In genomic region chr11:79600747-79601146, GRCh38 we compare ENCODE assay signal across 27 cellular contexts.
DNase-seq lines count a peak whose midpoint lies in the region; ATAC-seq lines count a peak whose summit lies in the region.
"Had no signal": no experiment of that assay in that cellular context is flagged by ENCODE, and none has a peak within 500 bp of the region (broad histone marks: within the 10 kb centered on the region; RNA-seq: fewer than 3 reads in every experiment).

No MANE protein-coding gene starts in this region.

- H3K27me3 Mint-ChIP-seq in activated CD4-positive, alpha-beta T cell treated with anti-CD3 and anti-CD28 coated beads for 36 hours: no peaks in the 10 kb centered on the region
- H3K27me3 Mint-ChIP-seq: CD4-positive, alpha-beta T cell had no signal

- intact Hi-C loops in activated CD4-positive, alpha-beta T cell treated with anti-CD3 and anti-CD28 coated beads for 36 hours (cut with DNase I, micrococcal nuclease): no loop called here

- H3K27ac Mint-ChIP-seq in activated CD4-positive, alpha-beta T cell treated with anti-CD3 and anti-CD28 coated beads for 36 hours: no peak overlapping the region
- H3K27ac Mint-ChIP-seq: CD4-positive, alpha-beta T cell; T-helper 1 cell treated with Interleukin-12 subunit alpha and Interleukin-12 subunit beta and Interleukin-4 antibody, amounts not matched to agents 30 μg/mL and 1 μg/mL, for 36 hours had no signal

- no peak overlapping the region for H3K4me3 Mint-ChIP-seq in activated CD4-positive, alpha-beta T cell treated with anti-CD3 and anti-CD28 coated beads for 36 hours
- H3K4me3 Mint-ChIP-seq: CD4-positive, alpha-beta T cell; T-helper 1 cell treated with Interleukin-12 subunit alpha and Interleukin-12 subunit beta and Interleukin-4 antibody, amounts not matched to agents 30 μg/mL and 1 μg/mL, for 36 hours had no signal

- POLR2A ChIA-PET in activated CD4-positive, alpha-beta T cell treated with anti-CD3 and anti-CD28 coated beads for 36 hours (lab: Charles Lee): no interaction called here

- no peak for ATAC-seq in activated CD4-positive, alpha-beta T cell treated with anti-CD3 and anti-CD28 coated beads for 36 hours
- ATAC-seq: A549, GM12878 had no signal

- H3K36me3 Mint-ChIP-seq in activated CD4-positive, alpha-beta T cell treated with anti-CD3 and anti-CD28 coated beads for 36 hours (ENCODE audit: low read depth): no peaks in the 10 kb centered on the region

- H3K4me1 Mint-ChIP-seq in activated CD4-positive, alpha-beta T cell treated with anti-CD3 and anti-CD28 coated beads for 36 hours: no peaks in the 10 kb centered on the region

- peaks cover 5% of the 10 kb centered on the region for H3K9me3 Mint-ChIP-seq in activated CD4-positive, alpha-beta T cell treated with anti-CD3 and anti-CD28 coated beads for 36 hours (ENCODE audit: low read depth)

- peak; percentile 18 for DNase-seq in NCI-H345 (lab: John Stamatoyannopoulos, UW)
- DNase-seq in NCI-H345 treated with DMSO at 0.1 percent for 48 hours (lab: John Stamatoyannopoulos, UW; ENCODE audit: unreplicated experiment): no peak
- DNase-seq in NCI-H1694 treated with DMSO at 0.1 percent for 48 hours (lab: John Stamatoyannopoulos, UW): peak; percentile 63
- peak; percentile 80 to 97 for DNase-seq in NCI-H524 (lab: John Stamatoyannopoulos, UW)
- DNase-seq in retina: peak; percentile 52
- no peak for DNase-seq in NCI-H748 (lab: John Stamatoyannopoulos, UW; ENCODE audit: unreplicated experiment)
- no peak for DNase-seq in activated CD4-positive, alpha-beta T cell treated with anti-CD3 and anti-CD28 coated beads for 36 hours
- DNase-seq: AML-193; CD4-positive, alpha-beta T cell; DMS79; EL; GDM1; HCEC 1CT; IMR-90; KG1; MG63; NCI-H1105 treated with DMSO at 0.1 percent for 48 hours; NCI-H1930; NCI-H446 treated with DMSO at 0.1 percent for 48 hours; NCI-H774; OCI-M1; Peyer's patch; SHP77 treated with DMSO at 0.1 percent for 48 hours; T1000 had no signal

- CTCF ChIA-PET in activated CD4-positive, alpha-beta T cell treated with anti-CD3 and anti-CD28 coated beads for 36 hours (lab: Charles Lee): interaction anchor here (0.6 kb wide), 1 partner anchor 339 kb away, joined by 3 read pairs; no protein-coding TSS in a partner anchor

Comparison
In these comparisons a context has a peak if more than half of its experiments do, and no peak if none do; other contexts are left out.
1. DNase-seq: peak in NCI-H345 (single experiment), NCI-H1694 treated with DMSO at 0.1 percent for 48 hours (single experiment), NCI-H524 (2 of 2) and retina (single experiment); none in NCI-H345 treated with DMSO at 0.1 percent for 48 hours (single experiment), NCI-H748 (single experiment) and activated CD4-positive, alpha-beta T cell treated with anti-CD3 and anti-CD28 coated beads for 36 hours (single experiment).